In the genomic region with DNA sequence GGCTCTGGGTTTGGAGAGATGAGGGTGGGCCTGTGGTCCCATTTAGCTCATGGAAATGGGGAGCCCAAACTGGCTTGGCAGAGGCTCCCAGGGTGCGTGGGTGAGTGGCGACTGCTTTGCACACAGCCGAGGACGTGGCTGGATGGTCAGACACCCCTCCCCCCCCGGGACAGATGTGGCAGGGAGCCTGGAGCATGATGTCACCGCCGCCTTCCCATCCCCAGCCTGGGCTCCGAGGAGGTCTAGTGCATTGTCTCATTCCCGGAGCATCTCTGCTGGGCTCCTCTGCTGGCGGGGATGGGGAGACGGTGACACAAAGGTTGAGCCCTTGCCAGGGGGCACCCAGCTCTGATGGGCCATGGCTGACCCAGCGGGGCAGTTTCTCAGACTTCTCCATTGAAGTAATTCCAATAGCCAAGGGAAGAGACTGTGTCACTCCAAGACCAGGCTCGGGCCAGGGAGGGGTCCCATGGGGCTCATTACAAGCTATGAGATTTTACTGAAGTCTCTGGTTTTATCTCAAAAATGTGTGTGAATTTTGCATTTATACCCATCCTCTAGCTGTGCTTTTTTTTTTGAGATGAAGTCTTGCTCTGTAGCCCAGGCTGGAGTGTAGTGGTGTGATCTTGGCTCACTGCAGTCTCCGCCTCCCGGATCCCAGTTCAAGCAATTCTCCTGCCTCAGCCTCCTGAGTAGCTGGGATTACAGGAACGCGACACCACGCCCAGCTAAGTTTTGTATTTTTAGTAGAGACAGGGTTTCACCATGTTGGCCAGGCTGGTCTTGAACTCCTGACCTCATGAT, we compare ENCODE assay signal across 1 cellular context.
TF ChIP-seq lines count a peak whose summit lies in the region.

No MANE protein-coding gene starts in this region.

TF ChIP-seq in HEK293, 187 proteins besides CTCF, POLR2A, EP300 and RAD21 (continued from another document):
- TF ChIP-seq, protein P1, sequence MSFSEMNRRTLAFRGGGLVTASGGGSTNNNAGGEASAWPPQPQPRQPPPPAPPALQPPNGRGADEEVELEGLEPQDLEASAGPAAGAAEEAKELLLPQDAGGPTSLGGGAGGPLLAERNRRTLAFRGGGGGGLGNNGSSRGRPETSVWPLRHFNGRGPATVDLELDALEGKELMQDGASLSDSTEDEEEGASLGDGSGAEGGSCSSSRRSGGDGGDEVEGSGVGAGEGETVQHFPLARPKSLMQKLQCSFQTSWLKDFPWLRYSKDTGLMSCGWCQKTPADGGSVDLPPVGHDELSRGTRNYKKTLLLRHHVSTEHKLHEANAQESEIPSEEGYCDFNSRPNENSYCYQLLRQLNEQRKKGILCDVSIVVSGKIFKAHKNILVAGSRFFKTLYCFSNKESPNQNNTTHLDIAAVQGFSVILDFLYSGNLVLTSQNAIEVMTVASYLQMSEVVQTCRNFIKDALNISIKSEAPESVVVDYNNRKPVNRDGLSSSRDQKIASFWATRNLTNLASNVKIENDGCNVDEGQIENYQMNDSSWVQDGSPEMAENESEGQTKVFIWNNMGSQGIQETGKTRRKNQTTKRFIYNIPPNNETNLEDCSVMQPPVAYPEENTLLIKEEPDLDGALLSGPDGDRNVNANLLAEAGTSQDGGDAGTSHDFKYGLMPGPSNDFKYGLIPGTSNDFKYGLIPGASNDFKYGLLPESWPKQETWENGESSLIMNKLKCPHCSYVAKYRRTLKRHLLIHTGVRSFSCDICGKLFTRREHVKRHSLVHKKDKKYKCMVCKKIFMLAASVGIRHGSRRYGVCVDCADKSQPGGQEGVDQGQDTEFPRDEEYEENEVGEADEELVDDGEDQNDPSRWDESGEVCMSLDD (tag by site-specific recombination; IDR thresholded peaks at IDR 0.05), result no peak
- TF ChIP-seq ZNF629 (tag by site-specific recombination; IDR thresholded peaks at IDR 0.05), result peak; percentile 75
- TF ChIP-seq, protein P2, sequence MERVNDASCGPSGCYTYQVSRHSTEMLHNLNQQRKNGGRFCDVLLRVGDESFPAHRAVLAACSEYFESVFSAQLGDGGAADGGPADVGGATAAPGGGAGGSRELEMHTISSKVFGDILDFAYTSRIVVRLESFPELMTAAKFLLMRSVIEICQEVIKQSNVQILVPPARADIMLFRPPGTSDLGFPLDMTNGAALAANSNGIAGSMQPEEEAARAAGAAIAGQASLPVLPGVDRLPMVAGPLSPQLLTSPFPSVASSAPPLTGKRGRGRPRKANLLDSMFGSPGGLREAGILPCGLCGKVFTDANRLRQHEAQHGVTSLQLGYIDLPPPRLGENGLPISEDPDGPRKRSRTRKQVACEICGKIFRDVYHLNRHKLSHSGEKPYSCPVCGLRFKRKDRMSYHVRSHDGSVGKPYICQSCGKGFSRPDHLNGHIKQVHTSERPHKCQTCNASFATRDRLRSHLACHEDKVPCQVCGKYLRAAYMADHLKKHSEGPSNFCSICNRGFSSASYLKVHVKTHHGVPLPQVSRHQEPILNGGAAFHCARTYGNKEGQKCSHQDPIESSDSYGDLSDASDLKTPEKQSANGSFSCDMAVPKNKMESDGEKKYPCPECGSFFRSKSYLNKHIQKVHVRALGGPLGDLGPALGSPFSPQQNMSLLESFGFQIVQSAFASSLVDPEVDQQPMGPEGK (tag by site-specific recombination; IDR thresholded peaks at IDR 0.05), result peak; percentile 55; the same call in 1 of the 2 replicates
- TF ChIP-seq ZBTB48 (tag by site-specific recombination; IDR thresholded peaks at IDR 0.05), result peak; percentile 53; the same call in 1 of the 2 replicates
- peak; percentile 65; the same call in 1 of the 2 replicates for TF ChIP-seq ZEB2 (tag by site-specific recombination; IDR thresholded peaks at IDR 0.05)
